ENCODE assay signal across 7 cellular contexts in genomic region chr6:46129634-46130505, GRCh38. TPM values are rescaled to one million over a fixed set of nuclear protein-coding genes. Genes with fewer than 3 reads are reported as not detected.
DNase-seq lines count a peak whose midpoint lies in the region; ATAC-seq and TF ChIP-seq lines count a peak whose summit lies in the region.

A gene with protein sequence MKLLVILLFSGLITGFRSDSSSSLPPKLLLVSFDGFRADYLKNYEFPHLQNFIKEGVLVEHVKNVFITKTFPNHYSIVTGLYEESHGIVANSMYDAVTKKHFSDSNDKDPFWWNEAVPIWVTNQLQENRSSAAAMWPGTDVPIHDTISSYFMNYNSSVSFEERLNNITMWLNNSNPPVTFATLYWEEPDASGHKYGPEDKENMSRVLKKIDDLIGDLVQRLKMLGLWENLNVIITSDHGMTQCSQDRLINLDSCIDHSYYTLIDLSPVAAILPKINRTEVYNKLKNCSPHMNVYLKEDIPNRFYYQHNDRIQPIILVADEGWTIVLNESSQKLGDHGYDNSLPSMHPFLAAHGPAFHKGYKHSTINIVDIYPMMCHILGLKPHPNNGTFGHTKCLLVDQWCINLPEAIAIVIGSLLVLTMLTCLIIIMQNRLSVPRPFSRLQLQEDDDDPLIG (plus strand): TSS chr6:46129989. CDS start chr6:46139584, 9,595 bp downstream.

- peak; percentile 37 for TF ChIP-seq POLR2A in GM18526 (IDR thresholded peaks at IDR 0.05; ENCODE audit: extremely low read depth, insufficient read length)

- peak; percentile 94 for DNase-seq in NCI-H2196 (lab: John Stamatoyannopoulos, UW; ENCODE audit: unreplicated experiment)
- DNase-seq in activated CD4-positive, CD25-positive, alpha-beta regulatory T cell treated with anti-CD3 and anti-CD28 coated beads, Interleukin-2, amount 50 U/mL, for 72 hours = peak; percentile 82
- peak; percentile 95 for DNase-seq in cerebellum (ENCODE audit: low spot score)
- peak; percentile 76 for DNase-seq in kidney epithelial cell (ENCODE audit: low read depth)
- peak; percentile 90 for DNase-seq in stimulated activated CD4-positive, alpha-beta T cell treated with anti-CD3 and anti-CD28 coated beads, Interleukin-15, amount 100 ng/mL, for 24 hours

- no peaks in the 10 kb centered on the region for H3K27me3 ChIP-seq in kidney epithelial cell (ENCODE audit: control insufficient read depth, insufficient read depth, low read length)

- H3K4me3 ChIP-seq in kidney epithelial cell (ENCODE audit: low read depth, low read length) = peak within 1 kb of the TSS; percentile 63

- peak; percentile 93 for ATAC-seq in HG03066 (IDR thresholded peaks at IDR 0.05; ENCODE audit: low read depth, unreplicated experiment)

- no peak for TF ChIP-seq CTCF in kidney epithelial cell (IDR thresholded peaks at IDR 0.05; ENCODE audit: insufficient read depth, low read length, poor library complexity, severe bottlenecking)

- H3K36me3 ChIP-seq in kidney epithelial cell (ENCODE audit: control insufficient read depth, insufficient read depth, low read length) = no peaks in the 10 kb centered on the region

RNA-seq across cellular contexts. Expression of the gene that starts here (rescaled TPM):
- total RNA-seq in cerebellum (30.3 TPM), kidney epithelial cell (9.8 and 10.4 TPM in 2 replicates)

Comparison
In these comparisons a context has a peak if more than half of its experiments do, and no peak if none do; other contexts are left out.
1. Peak in every context shown above with its lines: DNase-seq, ATAC-seq and H3K4me3 ChIP-seq.